8 cellular contexts compared by ENCODE assay signal in the genomic region with DNA sequence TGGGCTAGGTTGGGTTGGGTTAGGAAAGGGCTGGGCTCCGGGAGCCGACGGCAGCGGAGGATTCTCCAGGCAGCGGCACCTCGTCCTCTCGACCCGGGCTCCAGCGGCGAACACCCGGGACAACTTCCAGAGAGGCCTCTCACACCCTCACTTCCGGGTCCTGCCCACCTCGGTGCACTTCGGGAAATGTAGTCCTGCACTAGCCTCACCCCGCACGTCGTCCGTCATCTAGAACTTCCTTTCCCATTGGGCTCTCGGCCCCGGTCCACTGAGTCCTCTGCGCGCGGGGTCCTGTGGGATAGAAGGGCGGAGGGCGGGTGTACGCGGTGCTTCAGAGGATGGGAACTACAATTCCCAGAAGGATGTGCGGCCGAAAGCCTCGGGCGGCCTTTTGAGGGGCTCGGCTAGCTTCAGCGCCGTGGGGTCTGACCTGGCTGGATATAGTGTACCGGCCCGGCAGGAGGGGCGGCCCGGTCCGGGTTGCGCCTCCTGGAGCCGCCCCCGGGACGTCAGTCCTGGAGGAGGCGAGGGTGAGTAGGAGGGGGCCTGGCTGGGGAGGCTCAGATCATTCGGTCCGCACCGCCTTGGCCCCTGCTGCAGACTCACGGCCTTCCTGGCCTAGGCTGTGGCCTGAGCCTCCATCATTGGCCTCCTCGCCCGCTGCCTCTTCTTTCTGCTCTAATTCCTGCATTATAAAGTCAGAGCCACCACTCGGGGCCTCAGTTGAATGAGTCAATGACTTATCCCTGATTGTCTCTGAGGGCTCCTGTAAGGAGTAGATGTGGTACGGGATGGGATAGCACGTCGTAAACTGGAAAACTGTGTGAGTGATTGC. TPM values are rescaled to one million over a fixed set of nuclear protein-coding genes. Genes with fewer than 3 reads are reported as not detected.
DNase-seq lines count a peak whose midpoint lies in the region; ATAC-seq and TF ChIP-seq lines count a peak whose summit lies in the region.

A gene (minus strand): TSS at position 114 of the 835 bp plus-strand sequence. CDS start 160 bp downstream, outside the sequence.
A gene with protein sequence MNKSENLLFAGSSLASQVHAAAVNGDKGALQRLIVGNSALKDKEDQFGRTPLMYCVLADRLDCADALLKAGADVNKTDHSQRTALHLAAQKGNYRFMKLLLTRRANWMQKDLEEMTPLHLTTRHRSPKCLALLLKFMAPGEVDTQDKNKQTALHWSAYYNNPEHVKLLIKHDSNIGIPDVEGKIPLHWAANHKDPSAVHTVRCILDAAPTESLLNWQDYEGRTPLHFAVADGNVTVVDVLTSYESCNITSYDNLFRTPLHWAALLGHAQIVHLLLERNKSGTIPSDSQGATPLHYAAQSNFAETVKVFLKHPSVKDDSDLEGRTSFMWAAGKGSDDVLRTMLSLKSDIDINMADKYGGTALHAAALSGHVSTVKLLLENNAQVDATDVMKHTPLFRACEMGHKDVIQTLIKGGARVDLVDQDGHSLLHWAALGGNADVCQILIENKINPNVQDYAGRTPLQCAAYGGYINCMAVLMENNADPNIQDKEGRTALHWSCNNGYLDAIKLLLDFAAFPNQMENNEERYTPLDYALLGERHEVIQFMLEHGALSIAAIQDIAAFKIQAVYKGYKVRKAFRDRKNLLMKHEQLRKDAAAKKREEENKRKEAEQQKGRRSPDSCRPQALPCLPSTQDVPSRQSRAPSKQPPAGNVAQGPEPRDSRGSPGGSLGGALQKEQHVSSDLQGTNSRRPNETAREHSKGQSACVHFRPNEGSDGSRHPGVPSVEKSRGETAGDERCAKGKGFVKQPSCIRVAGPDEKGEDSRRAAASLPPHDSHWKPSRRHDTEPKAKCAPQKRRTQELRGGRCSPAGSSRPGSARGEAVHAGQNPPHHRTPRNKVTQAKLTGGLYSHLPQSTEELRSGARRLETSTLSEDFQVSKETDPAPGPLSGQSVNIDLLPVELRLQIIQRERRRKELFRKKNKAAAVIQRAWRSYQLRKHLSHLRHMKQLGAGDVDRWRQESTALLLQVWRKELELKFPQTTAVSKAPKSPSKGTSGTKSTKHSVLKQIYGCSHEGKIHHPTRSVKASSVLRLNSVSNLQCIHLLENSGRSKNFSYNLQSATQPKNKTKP (plus strand): TSS at position 357 of the 835 bp plus-strand sequence. CDS start 5,279 bp downstream, outside the sequence.

- no peak within 1 kb of the TSS for H2BK20ac ChIP-seq in IMR-90 (ENCODE audit: low read depth, low read length)

- peaks cover under 1% of the 10 kb centered on the region; the same call in 1 of the 2 replicates for H3K36me3 ChIP-seq in IMR-90 (ENCODE audit: control insufficient read depth, insufficient read depth, low read length)

- intact Hi-C loops in IMR-90 (cut with micrococcal nuclease), result loop anchor here (1.0 to 10.0 kb wide), 5 partner anchors 12 to 496 kb away; a partner anchor contains a TSS

- POLR2A ChIA-PET in IMR-90 (lab: Charles Lee; ENCODE audit: unreplicated experiment), result no interaction called here

- peaks cover 20 to 61% of the 10 kb centered on the region in 2 experiments for H3K79me1 ChIP-seq in IMR-90 (ENCODE audit: low read depth in 1 of 2, low read length in 2 of 2)

- peak; percentile 89 for TF ChIP-seq POLR2A in IMR-90 (IDR thresholded peaks at IDR 0.05; ENCODE audit: low read depth, low read length)

- peak within 1 kb of the TSS; percentile 94 for H3K23ac ChIP-seq in IMR-90 (ENCODE audit: low read depth, low read length)

- no peaks in the 10 kb centered on the region for H3K27me3 ChIP-seq in IMR-90 (ENCODE audit: control insufficient read depth, insufficient read depth, low read length)

- H2BK15ac ChIP-seq in IMR-90 (ENCODE audit: low read depth, low read length), result peak within 1 kb of the TSS; percentile 8; the same call in 1 of the 3 replicates

- peak within 1 kb of the TSS; percentile 33; the same call in 1 of the 2 replicates for H2BK120ac ChIP-seq in IMR-90 (ENCODE audit: low read depth, low read length)

- peak within 1 kb of the TSS; percentile 68 for H4K91ac ChIP-seq in IMR-90 (ENCODE audit: insufficient read depth, low read depth, low read length)

- H3K18ac ChIP-seq in IMR-90 (ENCODE audit: low read depth, low read length), result peak within 1 kb of the TSS; percentile 4; the same call in 1 of the 2 replicates

- TF ChIP-seq CTCF in IMR-90 (conservative IDR thresholded peaks at IDR 0.05; ENCODE audit: low read depth, low read length), result no peak

- H3K9me1 ChIP-seq in IMR-90 (ENCODE audit: insufficient read depth, low read length), result peaks cover 9% of the 10 kb centered on the region; the same call in 1 of the 2 replicates

- TF ChIP-seq RAD21 in IMR-90 (IDR thresholded peaks at IDR 0.05; ENCODE audit: low read length), result no peak

- H3K56ac ChIP-seq in IMR-90 (ENCODE audit: extremely low read depth, insufficient read depth, low read length), result peak within 1 kb of the TSS; percentile 78

- dilution Hi-C loops in IMR-90 (cut with HindIII; ENCODE audit: low sequenced_read_pairs, unreplicated experiment), result no loop called here

- peak within 1 kb of the TSS; percentile 77 for H3K27ac ChIP-seq in IMR-90 (ENCODE audit: insufficient read depth, low read length)

- DNase-seq in DMS 273 (lab: John Stamatoyannopoulos, UW; ENCODE audit: unreplicated experiment) (peak; percentile 99), IMR-90 (peak; percentile 99), OCI-M1 (lab: John Stamatoyannopoulos, UW) (peak; percentile 99), activated T-cell treated with anti-CD3 and anti-CD28 coated beads for 24 hours (ENCODE audit: low read depth) (peak; percentile 97), epidermal melanocyte (ENCODE audit: insufficient read length, low spot score) (peak; percentile 81), middle frontal gyrus (ENCODE audit: extremely low spot score, low spot score) (peak; percentile 100)
- peak; percentile 93 to 95 for DNase-seq in stimulated activated CD8-positive, alpha-beta memory T cell treated with anti-CD3 and anti-CD28 coated beads, Interleukin-2, amount 100 ng/mL, for 48 hours (ENCODE audit: low read depth in 2 of 2)

- H2AK5ac ChIP-seq in IMR-90 (ENCODE audit: low read depth, low read length), result peak within 1 kb of the TSS; percentile 60

- H3K9me3 ChIP-seq in IMR-90 (ENCODE audit: control insufficient read depth, insufficient read depth, low read length), result no peaks in the 10 kb centered on the region

- H3K4me1 ChIP-seq in IMR-90 (ENCODE audit: control insufficient read depth, insufficient read depth, low read length), result peaks cover 2% of the 10 kb centered on the region; the same call in 1 of the 2 replicates

- no TSS peak for BruUV-seq in IMR-90 (replicated peaks; lab: Mats Ljungman, UMichigan)

- peak within 1 kb of the TSS; percentile 75 for H3K14ac ChIP-seq in IMR-90 (replicated peaks; ENCODE audit: low read depth, low read length)

- peak within 1 kb of the TSS; percentile 79 to 87 for H4K8ac ChIP-seq in IMR-90 (ENCODE audit: low read depth in 2 of 2, low read length in 2 of 2)

- H3K4me2 ChIP-seq in IMR-90 (ENCODE audit: low read depth, low read length), result peak within 1 kb of the TSS; percentile 80

- in situ Hi-C loops in IMR-90 (cut with MboI; ENCODE audit: low sequenced_read_pairs), result no loop called here

- peaks cover 22% of the 10 kb centered on the region; the same call in 1 of the 2 replicates for H4K20me1 ChIP-seq in IMR-90 (ENCODE audit: insufficient read depth, low read length)

- H2BK5ac ChIP-seq in IMR-90 (ENCODE audit: low read depth, low read length, poor library complexity, severe bottlenecking), result peak within 1 kb of the TSS; percentile 64

- 2% methylated on average over 10 of the region's 54 CpGs; no CpG with 5 or more reads in 1 of the 2 experiments for WGBS in IMR-90 (ENCODE audit: extremely low coverage in 2 of 2, insufficient read length in 1 of 2), 2 experiments

- peak; percentile 98 for ATAC-seq in GM21528 (IDR thresholded peaks at IDR 0.05; ENCODE audit: low FRiP score, unreplicated experiment)
- peak; percentile 99 for ATAC-seq in IMR-90 (ENCODE audit: low read depth)

- H2AK9ac ChIP-seq in IMR-90 (replicated peaks; ENCODE audit: low read depth, low read length, poor library complexity), result peak within 1 kb of the TSS; percentile 70

- peak within 1 kb of the TSS; percentile 88 for H3K4me3 ChIP-seq in IMR-90 (ENCODE audit: insufficient read depth, low read depth, low read length)

- H4K5ac ChIP-seq in IMR-90 (ENCODE audit: low read depth, low read length), result peak within 1 kb of the TSS; percentile 46

- H3K9ac ChIP-seq in IMR-90 (ENCODE audit: low read depth, low read length), result peak within 1 kb of the TSS; percentile 89

- CTCF ChIA-PET in IMR-90 (lab: Yijun Ruan, JAX), result no interaction called here

- peak within 1 kb of the TSS; percentile 87 for H3K4ac ChIP-seq in IMR-90 (ENCODE audit: low read depth, low read length)

- peak within 1 kb of the TSS; percentile 96 for H2AFZ ChIP-seq in IMR-90 (replicated peaks; ENCODE audit: low read length, poor library complexity)

TF ChIP-seq in IMR-90, 13 proteins besides CTCF, POLR2A, EP300 and RAD21:
- peak; percentile 20 for TF ChIP-seq RCOR1 (IDR thresholded peaks at IDR 0.05; ENCODE audit: insufficient replicate concordance, low read length)
- TF ChIP-seq CHD1 (IDR thresholded peaks at IDR 0.05; ENCODE audit: low read depth, low read length), result 0 out of 2 replicates have a peak, but pooled peaks have one; percentile 23
- TF ChIP-seq MXI1 (IDR thresholded peaks at IDR 0.05; ENCODE audit: borderline replicate concordance, low read depth, low read length), result 0 out of 2 replicates have a peak, but pooled peaks have one; percentile 17
- peak; percentile 49; the same call in 1 of the 2 replicates for TF ChIP-seq MAZ (IDR thresholded peaks at IDR 0.05; ENCODE audit: borderline replicate concordance, low read depth, low read length)
- TF ChIP-seq NFE2L2 (IDR thresholded peaks at IDR 0.05; ENCODE audit: low read depth, low read length), result no peak

RNA-seq across cellular contexts. Expression of the first gene that starts in this region (rescaled TPM):
- 9.1 and 16.1 TPM in 2 replicates for total RNA-seq in IMR-90 (2012; rRNA removed)
- 11.6 and 13.5 TPM in 2 replicates for polyA plus RNA-seq in IMR-90 (2012; rRNA removed)
- 2.9 and 3.1 TPM in 2 replicates for polyA plus RNA-seq in IMR-90 (2012; cell fraction: cytosol; rRNA removed)
- 1.3 and 6.6 TPM in 2 replicates for polyA plus RNA-seq in IMR-90 (2012; cell fraction: nucleus; rRNA removed; ENCODE audit: low replicate concordance)

RNA-seq across cellular contexts. Expression of the second gene that starts in this region (rescaled TPM):
- 25.3 and 33.5 TPM in 2 replicates for total RNA-seq in IMR-90 (2012; rRNA removed)
- polyA plus RNA-seq in IMR-90 (2012; rRNA removed), result 7.9 and 9.2 TPM in 2 replicates
- 3.0 and 4.6 TPM in 2 replicates for polyA plus RNA-seq in IMR-90 (2012; cell fraction: cytosol; rRNA removed)
- 7.2 and 25.0 TPM in 2 replicates for polyA plus RNA-seq in IMR-90 (2012; cell fraction: nucleus; rRNA removed; ENCODE audit: low replicate concordance)

Comparison
In these comparisons a context has a peak if more than half of its experiments do, and no peak if none do; other contexts are left out.
1. Peak in every context shown above with its lines: DNase-seq, ATAC-seq, H3K4me3 ChIP-seq and H3K27ac ChIP-seq.